Comparison of ENCODE assay signal across 1 cellular context in genomic region chr16:80887062-80887461, GRCh38.
TF ChIP-seq lines count a peak whose summit lies in the region.

No MANE protein-coding gene starts in this region.

TF ChIP-seq in K562, 482 proteins besides CTCF, POLR2A, EP300 and RAD21 (continued from another document):
- TF ChIP-seq IRF1 (CRISPR knock-in tag; IDR thresholded peaks at IDR 0.05; ENCODE audit: borderline replicate concordance) (no peak), ZNF764 (CRISPR knock-in tag; IDR thresholded peaks at IDR 0.05; ENCODE audit: low read depth) (no peak), STAG1 (CRISPR knock-in tag; IDR thresholded peaks at IDR 0.05; ENCODE audit: borderline replicate concordance) (no peak), ARID4B (CRISPR knock-in tag; IDR thresholded peaks at IDR 0.05) (no peak), TEAD2 (tag; IDR thresholded peaks at IDR 0.05) (no peak), U2AF1 (optimal IDR thresholded peaks at IDR 0.05; ENCODE audit: low read depth, low read length) (no peak)
